12 cellular contexts compared by ENCODE assay signal in the genomic region with DNA sequence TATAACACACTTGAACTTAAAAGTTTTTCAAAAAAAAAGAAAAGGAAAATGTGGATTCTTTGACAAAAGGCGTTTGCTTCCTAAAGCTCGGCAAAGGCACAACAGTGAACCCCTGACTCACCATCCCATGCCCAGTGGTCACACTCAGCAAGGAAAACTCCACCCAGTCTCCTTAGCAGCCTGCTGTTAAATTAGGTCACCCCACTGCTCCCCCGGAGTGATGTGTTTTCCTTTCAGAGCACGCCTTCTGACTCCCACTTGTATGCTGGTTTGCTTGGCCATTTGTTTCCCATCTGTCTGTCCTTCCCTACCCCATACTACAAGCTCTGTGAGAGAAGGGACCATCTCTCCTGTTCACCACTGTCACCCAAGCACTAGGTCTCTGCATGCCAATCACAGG. TPM values are rescaled to one million over a fixed set of nuclear protein-coding genes. Genes with fewer than 3 reads are reported as not detected.
DNase-seq lines count a peak whose midpoint lies in the region; ATAC-seq and FAIRE-seq lines count a peak whose summit lies in the region.
"Had no signal": no experiment of that assay in that cellular context is flagged by ENCODE, and none has a peak within 500 bp of the region (broad histone marks: within the 10 kb centered on the region; RNA-seq: fewer than 3 reads in every experiment).

No MANE protein-coding gene starts in this region.

- peaks cover 0 to 2% (median 0%) of the 10 kb centered on the region in 6 donors for H3K9me3 Mint-ChIP-seq in immature natural killer cell

- no peaks in the 10 kb centered on the region for H3K36me3 ChIP-seq in adipocyte (ENCODE audit: control insufficient read depth, insufficient read depth, low read length, severe bottlenecking)
- H3K36me3 ChIP-seq: tibial artery had no signal

- peaks cover 0 to 2% (median 0%) of the 10 kb centered on the region in 3 donors for H3K27me3 Mint-ChIP-seq in immature natural killer cell (ENCODE audit: low read depth in 3 of 3)

- H3K4me3 Mint-ChIP-seq in immature natural killer cell = no peak overlapping the region

- no peak overlapping the region for H3K27ac Mint-ChIP-seq in immature natural killer cell

- no peaks in the 10 kb centered on the region for H3K4me1 Mint-ChIP-seq in immature natural killer cell

- ATAC-seq in GM19467 (IDR thresholded peaks at IDR 0.05; ENCODE audit: unreplicated experiment) = no peak
- no peak for ATAC-seq in GM18870 (IDR thresholded peaks at IDR 0.05; ENCODE audit: unreplicated experiment)

- peak overlapping the region; percentile 0 for H3K9ac ChIP-seq in adipocyte (ENCODE audit: low read length)

- no peaks in the 10 kb centered on the region for H3K27me3 ChIP-seq in adipocyte (replicated peaks; ENCODE audit: control insufficient read depth, insufficient read depth, low read length)
- H3K27me3 ChIP-seq: tibial artery had no signal

- H3K4me1 ChIP-seq in adipocyte (ENCODE audit: control insufficient read depth, insufficient read depth, low read length) = peaks cover 59% of the 10 kb centered on the region
- H3K4me1 ChIP-seq: tibial artery had no signal

- H3K4me3 ChIP-seq in adipocyte (ENCODE audit: low read length) = peak overlapping the region; percentile 28
- H3K4me3 ChIP-seq: tibial artery had no signal

- H3K9me3 ChIP-seq in adipocyte (ENCODE audit: control insufficient read depth, low read length) = no peaks in the 10 kb centered on the region
- H3K9me3 ChIP-seq: tibial artery had no signal

- FAIRE-seq in islet of Langerhans (lab: Jason Lieb, UNC) = peak; percentile 53

- DNase-seq in A172 (ENCODE audit: low spot score) = peak; percentile 92
- peak; percentile 93 for DNase-seq in HCEC 1CT
- peak; percentile 51 for DNase-seq in adipocyte (ENCODE audit: low read depth)
- DNase-seq in NCI-H187 treated with DMSO at 0.1 percent for 48 hours (lab: John Stamatoyannopoulos, UW) = no peak
- no peak for DNase-seq in immature natural killer cell
- DNase-seq: effector memory CD4-positive, alpha-beta T cell; NCI-H1436 treated with DMSO at 0.1 percent for 48 hours; right cardiac atrium; tibial artery had no signal

- peaks cover 0 to 4% (median 3%) of the 10 kb centered on the region in 3 donors for H3K36me3 Mint-ChIP-seq in immature natural killer cell

RNA-seq across cellular contexts. Expression of a gene that starts 23.8 kb away (rescaled TPM):
- total RNA-seq in A172 (2014; rRNA removed; shearing (Covaris generic)) = 20.7 and 25.4 TPM in 2 replicates
- 1 to 10 TPM; 2.8 to 5.6 (median 3.6) TPM for polyA plus RNA-seq in immature natural killer cell

Comparison
In these comparisons a context has a peak if more than half of its experiments do, and no peak if none do; other contexts are left out.
1. DNase-seq: peak in A172 (single experiment), HCEC 1CT (single experiment) and adipocyte (single experiment); none in NCI-H187 treated with DMSO at 0.1 percent for 48 hours (single experiment) and immature natural killer cell (0 of 3).